Comparison of ENCODE assay signal across 8 cellular contexts in the genomic region with DNA sequence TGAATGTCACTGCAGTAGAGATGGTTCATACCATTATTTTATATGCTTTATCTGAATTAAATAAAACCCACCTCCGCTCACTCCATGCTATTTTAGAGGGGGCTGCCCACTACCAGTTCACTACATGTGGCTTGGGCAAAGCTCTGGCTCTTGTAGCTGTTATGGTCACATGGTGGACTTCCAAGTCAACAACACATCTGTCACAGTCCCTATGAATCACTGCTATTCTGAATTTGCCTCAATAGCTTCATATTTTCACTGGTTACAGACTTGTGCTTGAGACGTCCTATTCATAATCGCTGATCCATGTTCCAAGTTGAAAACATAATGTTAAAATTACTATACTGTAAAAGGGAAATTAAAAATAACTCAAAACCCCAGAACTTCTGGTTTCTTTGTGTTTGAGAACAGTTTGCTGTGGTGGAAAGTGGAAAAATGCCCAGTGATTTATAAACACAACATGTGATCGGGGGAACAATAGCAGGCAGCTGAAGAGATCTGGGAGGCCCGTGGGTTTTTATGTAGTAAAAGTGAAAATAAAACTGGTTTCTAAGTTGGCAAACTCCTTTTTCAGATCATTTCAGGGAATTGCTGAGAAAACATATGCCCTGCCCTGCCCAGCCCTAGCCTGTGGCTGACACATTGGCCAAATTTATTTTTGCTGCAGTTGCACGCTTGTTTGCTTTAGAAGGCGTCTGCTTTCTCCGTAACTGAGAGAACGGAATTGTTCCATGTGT.
DNase-seq lines count a peak whose midpoint lies in the region; ATAC-seq and TF ChIP-seq lines count a peak whose summit lies in the region.

No MANE protein-coding gene starts in this region.

- H3K4me3 ChIP-seq in ACC112 (ENCODE audit: low read depth, low read length) (peak overlapping the region; percentile 72), LNCaP clone FGC (ENCODE audit: low read depth, low read length) (peak overlapping the region; percentile 14), sigmoid colon (peak overlapping the region in 2 of 4 donors; percentile 8 to 10)

- H3K27me3 ChIP-seq in ACC112 (ENCODE audit: insufficient read depth, low read length) (no peaks in the 10 kb centered on the region), sigmoid colon (no peaks in the 10 kb centered on the region)

- H3K4me1 ChIP-seq in ACC112 (ENCODE audit: control insufficient read depth, insufficient read depth, low read length, unreplicated experiment) = no peaks in the 10 kb centered on the region
- no peaks in the 10 kb centered on the region for H3K4me1 ChIP-seq in sigmoid colon

- no peaks in the 10 kb centered on the region for H3K27me3 Mint-ChIP-seq in dendritic cell treated with granulocyte-macrophage colony-stimulating factor and Interleukin-4, amounts not matched to agents 40 ng/mL and 50 ng/mL, for 4 days

- no peak for TF ChIP-seq POLR2A in sigmoid colon (IDR thresholded peaks at IDR 0.05)

- peak overlapping the region; percentile 78 for H2AFZ ChIP-seq in ACC112 (ENCODE audit: low read length, unreplicated experiment)

- H3K36me3 Mint-ChIP-seq in dendritic cell treated with granulocyte-macrophage colony-stimulating factor and Interleukin-4, amounts not matched to agents 40 ng/mL and 50 ng/mL, for 4 days (ENCODE audit: low read depth) = no peaks in the 10 kb centered on the region

- intact Hi-C loops in dendritic cell treated with granulocyte-macrophage colony-stimulating factor and Interleukin-4, amounts not matched to agents 40 ng/mL and 50 ng/mL, for 4 days (cut with micrococcal nuclease) = no loop called here
- intact Hi-C loops in sigmoid colon (cut with DNase I) = no loop called here

- H3K36me3 ChIP-seq in ACC112 (ENCODE audit: insufficient read depth, low read length) (no peaks in the 10 kb centered on the region), sigmoid colon (no peaks in the 10 kb centered on the region)

- H3K27ac ChIP-seq in ACC112 (ENCODE audit: low read depth, low read length) = peak overlapping the region; percentile 47
- H3K27ac ChIP-seq in sigmoid colon = no peak overlapping the region

- no peak for TF ChIP-seq CTCF in LNCaP clone FGC (IDR thresholded peaks at IDR 0.05; ENCODE audit: control insufficient read depth, extremely low read depth, insufficient read depth)
- no peak for TF ChIP-seq CTCF in sigmoid colon (IDR thresholded peaks at IDR 0.05)

- ATAC-seq in activated CD4-positive, CD25-positive, alpha-beta regulatory T cell treated with anti-CD3 and anti-CD28 coated beads, Interleukin-2, amount 50 U/mL, for 24 hours = no peak

- H3K4me3 Mint-ChIP-seq in dendritic cell treated with granulocyte-macrophage colony-stimulating factor and Interleukin-4, amounts not matched to agents 40 ng/mL and 50 ng/mL, for 4 days = peak overlapping the region; percentile 27

- WGBS in sigmoid colon, 2 donors = 16 to 32% methylated on average over 9 of the region's 9 CpGs

- no peaks in the 10 kb centered on the region for H3K9me3 Mint-ChIP-seq in dendritic cell treated with granulocyte-macrophage colony-stimulating factor and Interleukin-4, amounts not matched to agents 40 ng/mL and 50 ng/mL, for 4 days

- no peaks in the 10 kb centered on the region for H3K79me2 ChIP-seq in ACC112 (ENCODE audit: control insufficient read depth, insufficient read depth, low read length, unreplicated experiment)

- H3K4me1 Mint-ChIP-seq in dendritic cell treated with granulocyte-macrophage colony-stimulating factor and Interleukin-4, amounts not matched to agents 40 ng/mL and 50 ng/mL, for 4 days (ENCODE audit: low read depth) = peaks cover 6% of the 10 kb centered on the region

- H3K27ac Mint-ChIP-seq in dendritic cell treated with granulocyte-macrophage colony-stimulating factor and Interleukin-4, amounts not matched to agents 40 ng/mL and 50 ng/mL, for 4 days = peak overlapping the region; percentile 63

- peaks cover 0 to 2% (median 0%) of the 10 kb centered on the region in 4 donors for H3K9me3 ChIP-seq in sigmoid colon

- TF ChIP-seq EP300 in sigmoid colon (IDR thresholded peaks at IDR 0.05) = no peak

- no peak for DNase-seq in LNCaP clone FGC (ENCODE audit: low read depth)
- DNase-seq in myocyte (ENCODE audit: low read depth) = peak; percentile 80
- no peak for DNase-seq in NCI-H510A treated with DMSO at 0.1 percent for 48 hours (lab: John Stamatoyannopoulos, UW)
- DNase-seq in sigmoid colon = no peak
- no peak for DNase-seq in OCI-M2 (lab: John Stamatoyannopoulos, UW; ENCODE audit: unreplicated experiment)
